ENCODE assay signal across 8 cellular contexts in the genomic region with DNA sequence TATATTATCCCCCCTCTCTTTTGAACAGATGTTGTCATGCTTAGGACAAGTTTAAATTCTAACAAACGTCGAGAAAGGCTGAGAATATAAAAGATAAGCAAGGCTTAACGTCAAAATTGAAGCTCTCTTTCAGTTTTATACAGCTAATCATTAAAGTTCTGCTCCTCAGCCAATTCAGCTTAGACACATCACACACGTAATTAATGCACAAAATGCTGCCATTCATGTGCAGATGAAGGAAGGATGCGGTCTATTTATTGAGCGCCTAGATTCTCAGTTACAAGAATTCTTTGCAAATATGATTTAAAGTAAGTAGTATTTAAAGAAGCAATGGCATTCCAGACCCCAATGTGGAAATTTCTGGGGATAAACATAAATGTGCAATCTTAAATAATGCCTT.
DNase-seq lines count a peak whose midpoint lies in the region; ATAC-seq and TF ChIP-seq lines count a peak whose summit lies in the region.

No MANE protein-coding gene starts in this region.

- peak overlapping the region; percentile 94 for H3K27ac Mint-ChIP-seq in activated naive CD4-positive, alpha-beta T cell treated with anti-CD3 and anti-CD28 coated beads, Interleukin-2, amount 10 ng/mL, durations not matched to agents 7 days and 5 days
- peak overlapping the region; percentile 65 for H3K27ac Mint-ChIP-seq in dendritic cell treated with granulocyte-macrophage colony-stimulating factor and Interleukin-4, amounts not matched to agents 40 ng/mL and 50 ng/mL, for 4 days
- H3K27ac Mint-ChIP-seq in stimulated activated naive B cell treated with anti-CD40 and anti-IgM and Interleukin-4, amounts not matched to agents 10 μg/mL and 1 μg/mL and 100 μg/mL, for 72 hours = no peak overlapping the region

- H3K9me3 ChIP-seq in MM.1S (replicated peaks; ENCODE audit: insufficient read depth, low read length) (no peaks in the 10 kb centered on the region), PC-3 (ENCODE audit: low read length) (no peaks in the 10 kb centered on the region)

- peaks cover 13% of the 10 kb centered on the region for H3K36me3 Mint-ChIP-seq in activated naive CD4-positive, alpha-beta T cell treated with anti-CD3 and anti-CD28 coated beads, Interleukin-2, amount 10 ng/mL, durations not matched to agents 7 days and 5 days
- H3K36me3 Mint-ChIP-seq in dendritic cell treated with granulocyte-macrophage colony-stimulating factor and Interleukin-4, amounts not matched to agents 40 ng/mL and 50 ng/mL, for 4 days (ENCODE audit: low read depth) = no peaks in the 10 kb centered on the region
- peaks cover 0 to 9% of the 10 kb centered on the region in 2 donors for H3K36me3 Mint-ChIP-seq in stimulated activated naive B cell treated with anti-CD40 and anti-IgM and Interleukin-4, amounts not matched to agents 10 μg/mL and 1 μg/mL and 100 μg/mL, for 72 hours

- no peaks in the 10 kb centered on the region for H3K27me3 Mint-ChIP-seq in activated naive CD4-positive, alpha-beta T cell treated with anti-CD3 and anti-CD28 coated beads, Interleukin-2, amount 10 ng/mL, durations not matched to agents 7 days and 5 days
- H3K27me3 Mint-ChIP-seq in dendritic cell treated with granulocyte-macrophage colony-stimulating factor and Interleukin-4, amounts not matched to agents 40 ng/mL and 50 ng/mL, for 4 days = no peaks in the 10 kb centered on the region
- no peaks in the 10 kb centered on the region for H3K27me3 Mint-ChIP-seq in stimulated activated naive B cell treated with anti-CD40 and anti-IgM and Interleukin-4, amounts not matched to agents 10 μg/mL and 1 μg/mL and 100 μg/mL, for 72 hours

- no peak for DNase-seq in activated naive CD4-positive, alpha-beta T cell treated with anti-CD3 and anti-CD28 coated beads, Interleukin-2, amount 10 ng/mL, durations not matched to agents 7 days and 5 days
- DNase-seq in activated naive CD4-positive, alpha-beta T cell treated with anti-CD3 and anti-CD28 coated beads, Interleukin-2, amount 50 U/mL, for 16 hours = no peak
- DNase-seq in MM.1S = peak; percentile 19
- DNase-seq in stimulated activated naive B cell treated with anti-CD40 and anti-IgM and Interleukin-4, amounts not matched to agents 10 μg/mL and 1 μg/mL and 100 μg/mL, for 72 hours = no peak
- no peak for DNase-seq in NCI-H2081 treated with DMSO at 0.1 percent for 48 hours (lab: John Stamatoyannopoulos, UW)
- no peak for DNase-seq in NCI-H146 (lab: John Stamatoyannopoulos, UW)
- no peak for DNase-seq in PC-3

- H3K27me3 ChIP-seq in MM.1S (replicated peaks; ENCODE audit: insufficient read depth, low read length) = no peaks in the 10 kb centered on the region
- H3K27me3 ChIP-seq in PC-3 (ENCODE audit: low read length) = no peaks in the 10 kb centered on the region

- H3K4me1 ChIP-seq in MM.1S (ENCODE audit: low read length) (peaks cover 31% of the 10 kb centered on the region), PC-3 (ENCODE audit: insufficient read depth, low read length) (peaks cover 3% of the 10 kb centered on the region)

- peak overlapping the region; percentile 95 for H3K27ac ChIP-seq in MM.1S (ENCODE audit: low read length)
- no peak overlapping the region for H3K27ac ChIP-seq in PC-3 (ENCODE audit: low read length)

- ATAC-seq in stimulated activated naive B cell treated with anti-CD40 and anti-IgM and Interleukin-4, amounts not matched to agents 10 μg/mL and 1 μg/mL and 100 μg/mL, for 72 hours (replicated peaks) = no peak
- ATAC-seq in PC-3 = no peak

- H3K9ac ChIP-seq in MM.1S (ENCODE audit: low read length) (peak overlapping the region; percentile 64), PC-3 (ENCODE audit: low read length) (no peak overlapping the region)

- H3K9me3 Mint-ChIP-seq in activated naive CD4-positive, alpha-beta T cell treated with anti-CD3 and anti-CD28 coated beads, Interleukin-2, amount 10 ng/mL, durations not matched to agents 7 days and 5 days = peaks cover 4% of the 10 kb centered on the region
- no peaks in the 10 kb centered on the region for H3K9me3 Mint-ChIP-seq in dendritic cell treated with granulocyte-macrophage colony-stimulating factor and Interleukin-4, amounts not matched to agents 40 ng/mL and 50 ng/mL, for 4 days
- no peaks in the 10 kb centered on the region for H3K9me3 Mint-ChIP-seq in stimulated activated naive B cell treated with anti-CD40 and anti-IgM and Interleukin-4, amounts not matched to agents 10 μg/mL and 1 μg/mL and 100 μg/mL, for 72 hours

- CTCF ChIA-PET in activated naive CD4-positive, alpha-beta T cell treated with anti-CD3 and anti-CD28 coated beads, Interleukin-2, amount 10 ng/mL, durations not matched to agents 7 days and 5 days (lab: Charles Lee) = interaction anchor here (0.8 to 3.8 kb wide), 11 partner anchors 9 to 128 kb away, joined by 3 to 41 read pairs (median 4); no protein-coding TSS in a partner anchor
- CTCF ChIA-PET in PC-3 (lab: Charles Lee) = no interaction called here

- intact Hi-C loops in dendritic cell treated with granulocyte-macrophage colony-stimulating factor and Interleukin-4, amounts not matched to agents 40 ng/mL and 50 ng/mL, for 4 days (cut with micrococcal nuclease) = no loop called here
- intact Hi-C loops in PC-3 (cut with micrococcal nuclease) = no loop called here

- POLR2A ChIA-PET in PC-3 (lab: Charles Lee; ENCODE audit: unreplicated experiment) = no interaction called here

- H3F3A ChIP-seq in MM.1S (ENCODE audit: insufficient read depth, low read length) (peaks cover 21% of the 10 kb centered on the region), PC-3 (ENCODE audit: low read length, unreplicated experiment) (no peaks in the 10 kb centered on the region)

- H3K4me2 ChIP-seq in MM.1S (ENCODE audit: low read depth, low read length) = peak overlapping the region; percentile 87
- no peak overlapping the region for H3K4me2 ChIP-seq in PC-3 (ENCODE audit: low read length)

- H3K9me2 ChIP-seq in MM.1S (replicated peaks; ENCODE audit: insufficient read depth, low read length) (no peaks in the 10 kb centered on the region), PC-3 (replicated peaks; ENCODE audit: low read length) (no peaks in the 10 kb centered on the region)

- peak overlapping the region; percentile 49 for H2AFZ ChIP-seq in MM.1S (ENCODE audit: low read length)
- no peak overlapping the region for H2AFZ ChIP-seq in PC-3 (ENCODE audit: low read length)

- no peaks in the 10 kb centered on the region for H4K20me1 ChIP-seq in MM.1S (ENCODE audit: insufficient read depth, low read length)
- no peaks in the 10 kb centered on the region for H4K20me1 ChIP-seq in PC-3 (ENCODE audit: low read length)

- H3K4me1 Mint-ChIP-seq in activated naive CD4-positive, alpha-beta T cell treated with anti-CD3 and anti-CD28 coated beads, Interleukin-2, amount 10 ng/mL, durations not matched to agents 7 days and 5 days = peaks cover 81% of the 10 kb centered on the region
- H3K4me1 Mint-ChIP-seq in dendritic cell treated with granulocyte-macrophage colony-stimulating factor and Interleukin-4, amounts not matched to agents 40 ng/mL and 50 ng/mL, for 4 days (ENCODE audit: low read depth) = peaks cover 24% of the 10 kb centered on the region
- H3K4me1 Mint-ChIP-seq in stimulated activated naive B cell treated with anti-CD40 and anti-IgM and Interleukin-4, amounts not matched to agents 10 μg/mL and 1 μg/mL and 100 μg/mL, for 72 hours = peaks cover 19 to 47% of the 10 kb centered on the region in 2 donors

- H3K4me3 ChIP-seq in MM.1S (ENCODE audit: low read length) (peak overlapping the region; percentile 51), PC-3 (ENCODE audit: low read length) (no peak overlapping the region)

- no peaks in the 10 kb centered on the region for H3K36me3 ChIP-seq in MM.1S (replicated peaks; ENCODE audit: insufficient read depth, low read length)
- H3K36me3 ChIP-seq in PC-3 (ENCODE audit: low read depth, low read length) = 0 out of 2 replicates have a peak, but pooled peaks cover 2% of the 10 kb centered on the region

- BruUV-seq in PC-3 (replicated peaks; lab: Mats Ljungman, UMichigan) = no TSS peak

- no peak for TF ChIP-seq CTCF in MM.1S (IDR thresholded peaks at IDR 0.05; ENCODE audit: low read length)
- no peak for TF ChIP-seq CTCF in PC-3 (conservative IDR thresholded peaks at IDR 0.05; ENCODE audit: low read depth, low read length)

- peak overlapping the region; percentile 43 for H3K4me3 Mint-ChIP-seq in activated naive CD4-positive, alpha-beta T cell treated with anti-CD3 and anti-CD28 coated beads, Interleukin-2, amount 10 ng/mL, durations not matched to agents 7 days and 5 days
- no peak overlapping the region for H3K4me3 Mint-ChIP-seq in dendritic cell treated with granulocyte-macrophage colony-stimulating factor and Interleukin-4, amounts not matched to agents 40 ng/mL and 50 ng/mL, for 4 days
- H3K4me3 Mint-ChIP-seq in stimulated activated naive B cell treated with anti-CD40 and anti-IgM and Interleukin-4, amounts not matched to agents 10 μg/mL and 1 μg/mL and 100 μg/mL, for 72 hours = peak overlapping the region; percentile 43 to 52

- H3K79me2 ChIP-seq in MM.1S (ENCODE audit: low read length) (peaks cover 15% of the 10 kb centered on the region), PC-3 (ENCODE audit: low read length) (no peaks in the 10 kb centered on the region)
